In genomic region chr1:22101995-22102394, GRCh38 we compare ENCODE assay signal across 19 cellular contexts. TPM values are rescaled to one million over a fixed set of nuclear protein-coding genes. Genes with fewer than 3 reads are reported as not detected.
DNase-seq lines count a peak whose midpoint lies in the region; ATAC-seq and TF ChIP-seq lines count a peak whose summit lies in the region.
"Had no signal": no experiment of that assay in that cellular context is flagged by ENCODE, and none has a peak within 500 bp of the region (broad histone marks: within the 10 kb centered on the region; RNA-seq: fewer than 3 reads in every experiment).

No MANE protein-coding gene starts in this region.

- H3K9me3 ChIP-seq in CD8-positive, alpha-beta T cell (ENCODE audit: low read length), result no peaks in the 10 kb centered on the region
- no peaks in the 10 kb centered on the region for H3K9me3 ChIP-seq in neutrophil
- no peaks in the 10 kb centered on the region for H3K9me3 ChIP-seq in vagina
- H3K9me3 ChIP-seq: BE2C had no signal

- no peak overlapping the region for H3K4me3 Mint-ChIP-seq in CD8-positive, alpha-beta T cell
- no peak overlapping the region for H3K4me3 Mint-ChIP-seq in effector memory CD8-positive, alpha-beta T cell
- no peak overlapping the region for H3K4me3 Mint-ChIP-seq in type B pancreatic cell
- H3K4me3 Mint-ChIP-seq: IgD-negative memory B cell had no signal

- TF ChIP-seq POLR2A in vagina (IDR thresholded peaks at IDR 0.05), result no peak

- H3K9me3 Mint-ChIP-seq in CD8-positive, alpha-beta T cell, result no peaks in the 10 kb centered on the region
- no peaks in the 10 kb centered on the region for H3K9me3 Mint-ChIP-seq in effector memory CD8-positive, alpha-beta T cell
- H3K9me3 Mint-ChIP-seq in type B pancreatic cell, result no peaks in the 10 kb centered on the region
- H3K9me3 Mint-ChIP-seq: IgD-negative memory B cell had no signal

- no peaks in the 10 kb centered on the region for H3K27me3 Mint-ChIP-seq in CD8-positive, alpha-beta T cell (ENCODE audit: low read depth)
- no peaks in the 10 kb centered on the region for H3K27me3 Mint-ChIP-seq in effector memory CD8-positive, alpha-beta T cell
- H3K27me3 Mint-ChIP-seq in type B pancreatic cell, result no peaks in the 10 kb centered on the region
- H3K27me3 Mint-ChIP-seq: IgD-negative memory B cell had no signal

- intact Hi-C loops in CD8-positive, alpha-beta T cell (cut with DNase I, micrococcal nuclease), result no loop called here
- intact Hi-C loops in vagina (cut with DNase I), result no loop called here

- H3K4me1 ChIP-seq in CD8-positive, alpha-beta T cell (ENCODE audit: insufficient read depth, low read length), result peaks cover 61% of the 10 kb centered on the region
- H3K4me1 ChIP-seq in neutrophil (ENCODE audit: control insufficient read depth in 1 of 2, insufficient read depth in 1 of 2, low read depth in 1 of 2, low read length in 1 of 2) (no peaks in the 10 kb centered on the region), vagina (peaks cover 25% of the 10 kb centered on the region)
- H3K4me1 ChIP-seq: BE2C had no signal

- no peak for ATAC-seq in CD8-positive, alpha-beta T cell
- ATAC-seq in effector memory CD8-positive, alpha-beta T cell (replicated peaks), result no peak
- no peak for ATAC-seq in HG02885 (IDR thresholded peaks at IDR 0.05; ENCODE audit: poor library complexity, unreplicated experiment)

- peaks cover 8% of the 10 kb centered on the region for H3K36me3 ChIP-seq in CD8-positive, alpha-beta T cell (ENCODE audit: insufficient read depth, low read length)
- H3K36me3 ChIP-seq in neutrophil (peaks cover 77% of the 10 kb centered on the region), vagina (peaks cover 0 to 12% of the 10 kb centered on the region in 2 donors)

- no peaks in the 10 kb centered on the region for H3K27me3 ChIP-seq in CD8-positive, alpha-beta T cell (ENCODE audit: insufficient read depth, low read length)
- H3K27me3 ChIP-seq in neutrophil, result no peaks in the 10 kb centered on the region
- no peaks in the 10 kb centered on the region for H3K27me3 ChIP-seq in vagina
- H3K27me3 ChIP-seq: BE2C had no signal

- POLR2A ChIA-PET in CD8-positive, alpha-beta T cell (lab: Charles Lee), result no interaction called here
- POLR2A ChIA-PET in RWPE1 (lab: Yijun Ruan, JAX; ENCODE audit: low non-redundant PET), result no interaction called here

- H3K4me3 ChIP-seq in CD8-positive, alpha-beta T cell (ENCODE audit: low read depth, low read length), result no peak overlapping the region
- no peak overlapping the region for H3K4me3 ChIP-seq in neutrophil (ENCODE audit: low read depth in 1 of 2, low read length in 1 of 2)
- no peak overlapping the region for H3K4me3 ChIP-seq in vagina
- H3K4me3 ChIP-seq: PC-9 had no signal

- CTCF ChIA-PET in CD8-positive, alpha-beta T cell (lab: Charles Lee), result interaction anchor here (0.8 kb wide), 1 partner anchor 9 kb away, joined by 3 read pairs; no protein-coding TSS in a partner anchor
- CTCF ChIA-PET in RWPE1 (lab: Yijun Ruan, JAX), result no interaction called here

- no peak for TF ChIP-seq CTCF in CD8-positive, alpha-beta T cell (IDR thresholded peaks at IDR 0.05)
- TF ChIP-seq CTCF in RWPE1 (conservative IDR thresholded peaks at IDR 0.05; ENCODE audit: low read depth) (no peak), neutrophil (IDR thresholded peaks at IDR 0.05) (no peak), vagina (IDR thresholded peaks at IDR 0.05) (no peak), type B pancreatic cell (conservative IDR thresholded peaks at IDR 0.05) (no peak)

- H3K27ac ChIP-seq in CD8-positive, alpha-beta T cell (ENCODE audit: low read depth, low read length), result no peak overlapping the region
- H3K27ac ChIP-seq in RWPE1 (peak overlapping the region; percentile 25), neutrophil (peak overlapping the region; percentile 41), vagina (no peak overlapping the region)
- H3K27ac ChIP-seq: PC-9 had no signal

- DNase-seq in CD8-positive, alpha-beta T cell, result no peak
- DNase-seq in RWPE1 (ENCODE audit: low spot score) (no peak), vagina (ENCODE audit: extremely low spot score in 2 of 2) (no peak), type B pancreatic cell (ENCODE audit: extremely low spot score, unreplicated experiment) (no peak)
- DNase-seq in effector memory CD8-positive, alpha-beta T cell, result no peak
- DNase-seq: BE2C, COR-L47, DMS79, NCI-H1105, NCI-H146, NCI-H2029, NCI-H2227 treated with DMSO at 0.1 percent for 48 hours, NCI-H510A, PC-9, SHP77 treated with DMSO at 0.1 percent for 48 hours had no signal

- H3K36me3 Mint-ChIP-seq in CD8-positive, alpha-beta T cell, result peaks cover 62% of the 10 kb centered on the region
- peaks cover 43% of the 10 kb centered on the region for H3K36me3 Mint-ChIP-seq in effector memory CD8-positive, alpha-beta T cell (ENCODE audit: insufficient read depth)
- H3K36me3 Mint-ChIP-seq in type B pancreatic cell, result peaks cover 32% of the 10 kb centered on the region

- peaks cover 78% of the 10 kb centered on the region for H3K4me1 Mint-ChIP-seq in CD8-positive, alpha-beta T cell (ENCODE audit: low read depth)
- peaks cover 56 to 72% of the 10 kb centered on the region in 2 donors for H3K4me1 Mint-ChIP-seq in effector memory CD8-positive, alpha-beta T cell (ENCODE audit: low read depth in 2 of 2)
- peaks cover 20% of the 10 kb centered on the region for H3K4me1 Mint-ChIP-seq in type B pancreatic cell (ENCODE audit: unreplicated experiment)

- peak overlapping the region; percentile 30 for H3K27ac Mint-ChIP-seq in CD8-positive, alpha-beta T cell
- peak overlapping the region; percentile 62 to 89 for H3K27ac Mint-ChIP-seq in effector memory CD8-positive, alpha-beta T cell
- no peak overlapping the region for H3K27ac Mint-ChIP-seq in type B pancreatic cell

RNA-seq across cellular contexts. Expression of gene WNT4, which starts 40.9 kb away (rescaled TPM):
- total RNA-seq in CD8-positive, alpha-beta T cell, result not detected
- total RNA-seq in vagina (5.2 TPM), type B pancreatic cell (ENCODE audit: low replicate concordance) (9.8 and 26.4 TPM in 2 replicates)
- total RNA-seq: A673 had no signal

RNA-seq across cellular contexts. Expression of gene CDC42, which starts 49.5 kb away (rescaled TPM):
- 100 to 1,000 TPM; 327 to 377 TPM for total RNA-seq in CD8-positive, alpha-beta T cell
- 141 TPM for total RNA-seq in vagina
- total RNA-seq in type B pancreatic cell (ENCODE audit: low replicate concordance), result 238 and 301 TPM in 2 replicates

Comparison
In these comparisons a context has a peak if more than half of its experiments do, and no peak if none do; other contexts are left out.
1. H3K27ac ChIP-seq: peak in RWPE1 (single experiment) and neutrophil (single experiment); none in CD8-positive, alpha-beta T cell (single experiment) and vagina (single experiment).